8 cellular contexts compared by ENCODE assay signal in the genomic region with DNA sequence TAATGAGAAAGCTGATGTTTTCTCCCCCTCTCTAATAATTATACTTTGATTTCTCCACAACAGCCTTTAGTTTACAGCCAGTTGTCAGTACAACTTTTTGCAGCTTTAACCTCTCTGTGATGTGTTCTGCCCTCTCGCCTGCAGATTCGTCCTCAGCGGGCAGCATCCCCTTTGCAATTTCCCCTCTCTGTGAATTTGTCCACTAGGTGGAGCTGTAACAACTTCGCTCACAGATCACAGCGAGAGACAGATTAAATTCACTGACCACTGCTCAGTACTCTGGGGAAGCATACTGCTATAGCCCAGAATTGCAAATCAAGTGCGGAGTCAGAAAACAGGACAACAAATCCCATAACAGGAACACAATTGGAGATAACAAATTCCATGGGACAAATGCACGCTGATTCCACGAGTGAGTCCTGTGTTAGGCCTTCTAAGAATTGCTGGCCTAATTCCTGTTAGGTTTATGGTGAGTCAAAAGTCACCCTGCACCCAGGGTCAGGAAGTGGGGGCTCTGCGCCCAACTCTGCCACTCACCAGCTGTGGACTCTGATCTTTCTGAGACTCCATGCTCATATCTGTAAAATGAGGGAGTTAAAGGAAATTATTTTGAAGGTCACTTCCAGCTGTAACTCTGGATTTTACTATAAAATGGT.
A peak's percentile ranks its signal among the peaks of the same experiment; 100 is the strongest.
DNase-seq lines count a peak whose midpoint lies in the region; ATAC-seq and TF ChIP-seq lines count a peak whose summit lies in the region.

No MANE protein-coding gene starts in this region.

- TF ChIP-seq CTCF in DOHH2 (IDR thresholded peaks at IDR 0.05; ENCODE audit: low read depth, low read length, poor library complexity, severe bottlenecking) (peak; percentile 88), kidney epithelial cell (IDR thresholded peaks at IDR 0.05; ENCODE audit: insufficient read depth, low read length, poor library complexity, severe bottlenecking) (peak; percentile 80), thyroid gland (IDR thresholded peaks at IDR 0.05) (peak; percentile 17 to 77 (median 53))

- in situ Hi-C loops in T47D (cut with HindIII; ENCODE audit: low pct_unique_long_range_greater_than_20kb, low sequenced_read_pairs) = no loop called here

- H3K4me3 ChIP-seq in DOHH2 (ENCODE audit: low read length) (no peak overlapping the region), kidney epithelial cell (ENCODE audit: low read depth, low read length) (no peak overlapping the region), thyroid gland (replicated peaks in 1 of 3) (no peak overlapping the region)

- no peaks in the 10 kb centered on the region for H3K9me2 ChIP-seq in DOHH2 (replicated peaks; ENCODE audit: control insufficient read depth, low read length)

- H3K27me3 ChIP-seq in DOHH2 (ENCODE audit: control insufficient read depth, low read length) (no peaks in the 10 kb centered on the region), kidney epithelial cell (ENCODE audit: control insufficient read depth, insufficient read depth, low read length) (no peaks in the 10 kb centered on the region), thyroid gland (no peaks in the 10 kb centered on the region)

- peak; percentile 27 to 65 for DNase-seq in NOMO-1 (lab: John Stamatoyannopoulos, UW; ENCODE audit: unreplicated experiment in 2 of 2)
- DNase-seq in T47D (ENCODE audit: low read depth in 1 of 2, low spot score in 1 of 2) = peak; percentile 44 to 87
- peak; percentile 16 for DNase-seq in kidney epithelial cell (ENCODE audit: low read depth)
- peak; percentile 25 to 28 for DNase-seq in thyroid gland

- intact Hi-C loops in thyroid gland (cut with DNase I) = no loop called here

- no peak overlapping the region for H3K27ac ChIP-seq in DOHH2 (ENCODE audit: low read depth, low read length)
- H3K27ac ChIP-seq in thyroid gland = no peak overlapping the region

- TF ChIP-seq POLR2A in thyroid gland (IDR thresholded peaks at IDR 0.05) = no peak

- H3K36me3 ChIP-seq in DOHH2 (ENCODE audit: control insufficient read depth, low read length) (no peaks in the 10 kb centered on the region), kidney epithelial cell (ENCODE audit: control insufficient read depth, insufficient read depth, low read length) (no peaks in the 10 kb centered on the region), thyroid gland (no peaks in the 10 kb centered on the region)

- H4K20me1 ChIP-seq in DOHH2 (ENCODE audit: control insufficient read depth, insufficient read depth, low read depth, low read length) = no peaks in the 10 kb centered on the region

- H3K79me2 ChIP-seq in DOHH2 (ENCODE audit: control insufficient read depth, low read length) = no peaks in the 10 kb centered on the region

- H3K9me3 ChIP-seq in DOHH2 (ENCODE audit: control insufficient read depth, insufficient read depth, low read length) (no peaks in the 10 kb centered on the region), thyroid gland (no peaks in the 10 kb centered on the region)

- WGBS in thyroid gland, 2 donors = 23 to 25% methylated on average over 9 of the region's 9 CpGs

- ATAC-seq in GM19397 (IDR thresholded peaks at IDR 0.05; ENCODE audit: unreplicated experiment) (peak; percentile 77), HG03469 (IDR thresholded peaks at IDR 0.05; ENCODE audit: unreplicated experiment) (peak; percentile 86), GM21825 (IDR thresholded peaks at IDR 0.05; ENCODE audit: unreplicated experiment) (no peak)

- no peak overlapping the region for H3K4me2 ChIP-seq in DOHH2 (ENCODE audit: low read length)

- no peaks in the 10 kb centered on the region for H3F3A ChIP-seq in DOHH2 (ENCODE audit: control insufficient read depth, insufficient read depth)

- H3K4me1 ChIP-seq in DOHH2 (ENCODE audit: control insufficient read depth, low read length) (no peaks in the 10 kb centered on the region), thyroid gland (no peaks in the 10 kb centered on the region)
